In genomic region chr9:134217431-134218210, GRCh38 we compare ENCODE assay signal across 11 cellular contexts. TPM values are rescaled to one million over a fixed set of nuclear protein-coding genes. Genes with fewer than 3 reads are reported as not detected.
A peak's percentile ranks its signal among the peaks of the same experiment; 100 is the strongest.
DNase-seq lines count a peak whose midpoint lies in the region; ATAC-seq and TF ChIP-seq lines count a peak whose summit lies in the region.
"Had no signal": no experiment of that assay in that cellular context is flagged by ENCODE, and none has a peak within 500 bp of the region (broad histone marks: within the 10 kb centered on the region; RNA-seq: fewer than 3 reads in every experiment).

No MANE protein-coding gene starts in this region.

- H3K27ac ChIP-seq in PC-3 (ENCODE audit: low read length), result no peak overlapping the region
- no peak overlapping the region for H3K27ac ChIP-seq in right cardiac atrium (ENCODE audit: low read length)

- H3K36me3 ChIP-seq in BE2C (no peaks in the 10 kb centered on the region), PC-3 (ENCODE audit: low read depth, low read length) (no peaks in the 10 kb centered on the region)

- ATAC-seq in PC-3 (peak; percentile 33; the same call in 1 of the 2 replicates), right cardiac atrium (no peak)

- H3K27me3 ChIP-seq in BE2C, result no peaks in the 10 kb centered on the region
- no peaks in the 10 kb centered on the region for H3K27me3 ChIP-seq in PC-3 (ENCODE audit: low read length)
- H3K27me3 ChIP-seq in right cardiac atrium (ENCODE audit: control insufficient read depth, insufficient read depth), result no peaks in the 10 kb centered on the region

- H3K4me1 ChIP-seq in BE2C, result no peaks in the 10 kb centered on the region; the same call in 1 of the 2 replicates
- no peaks in the 10 kb centered on the region for H3K4me1 ChIP-seq in PC-3 (ENCODE audit: insufficient read depth, low read length)
- peaks cover 15% of the 10 kb centered on the region for H3K4me1 ChIP-seq in right cardiac atrium (ENCODE audit: control insufficient read depth, insufficient read depth, low read length)

- DNase-seq in BE2C, result peak; percentile 41
- DNase-seq in PC-3, result peak; percentile 14
- peak; percentile 3 to 53 (median 42) for DNase-seq in right cardiac atrium
- no peak for DNase-seq in NCI-H2171 (lab: John Stamatoyannopoulos, UW)
- DNase-seq in activated gamma-delta T cell (lab: John Stamatoyannopoulos, UW), result no peak
- DNase-seq in activated gamma-delta T cell treated with Interleukin-2 at 50 U/mL for 16 hours, result no peak
- DNase-seq in activated CD8-positive, alpha-beta memory T cell treated with anti-CD3 and anti-CD28 coated beads, Interleukin-2, amount 50 U/mL, for 4 hours, result no peak

- H3F3A ChIP-seq in PC-3 (ENCODE audit: low read length, unreplicated experiment), result no peaks in the 10 kb centered on the region

- BruUV-seq in PC-3 (replicated peaks; lab: Mats Ljungman, UMichigan), result no TSS peak

- intact Hi-C loops in PC-3 (cut with micrococcal nuclease) (no loop called here), right cardiac atrium (cut with DNase I) (no loop called here)

- H3K4me3 ChIP-seq in BE2C (ENCODE audit: low read depth, low read length) (no peak overlapping the region), GM12875 (ENCODE audit: low read depth, low read length) (no peak overlapping the region), PC-3 (ENCODE audit: low read length) (no peak overlapping the region), right cardiac atrium (ENCODE audit: low read length) (no peak overlapping the region)
- H3K4me3 ChIP-seq: lung had no signal

- no peak overlapping the region for H3K4me2 ChIP-seq in PC-3 (ENCODE audit: low read length)

- 93% methylated on average over 10 of the region's 10 CpGs for WGBS in right cardiac atrium

- H4K20me1 ChIP-seq in PC-3 (ENCODE audit: low read length), result no peaks in the 10 kb centered on the region

- no peaks in the 10 kb centered on the region for H3K9me2 ChIP-seq in PC-3 (replicated peaks; ENCODE audit: low read length)

- TF ChIP-seq CTCF in BE2C (IDR thresholded peaks at IDR 0.05; ENCODE audit: low read depth, low read length) (peak; percentile 53), GM12875 (IDR thresholded peaks at IDR 0.05; ENCODE audit: borderline replicate concordance, insufficient read depth, low read depth, low read length) (peak; percentile 19; the same call in 1 of the 2 replicates), PC-3 (conservative IDR thresholded peaks at IDR 0.05; ENCODE audit: low read depth, low read length) (peak; percentile 34; the same call in 1 of the 2 replicates)

- no peak overlapping the region for H3K9ac ChIP-seq in PC-3 (ENCODE audit: low read length)

- CTCF ChIA-PET in PC-3 (lab: Charles Lee), result no interaction called here

- POLR2A ChIA-PET in PC-3 (lab: Charles Lee; ENCODE audit: unreplicated experiment), result no interaction called here

- H2AFZ ChIP-seq in PC-3 (ENCODE audit: low read length), result no peak overlapping the region

- no peaks in the 10 kb centered on the region for H3K79me2 ChIP-seq in PC-3 (ENCODE audit: low read length)

- H3K9me3 ChIP-seq in BE2C, result 0 out of 2 replicates have a peak, but pooled peaks cover 1% of the 10 kb centered on the region
- H3K9me3 ChIP-seq in PC-3 (ENCODE audit: low read length), result no peaks in the 10 kb centered on the region
- no peaks in the 10 kb centered on the region for H3K9me3 ChIP-seq in right cardiac atrium (ENCODE audit: control insufficient read depth, low read length)

RNA-seq across cellular contexts. Expression of gene RNU6ATAC, which starts 53.3 kb away (rescaled TPM):
- 32.9 TPM for polyA plus RNA-seq in BE2C (2012; ENCODE audit: insufficient read depth, insufficient read length, low read depth)
- total RNA-seq in PC-3 (2014; rRNA removed), result not detected in 2 replicates
- 100 to 1,000 TPM; 146 to 251 (median 243) TPM for total RNA-seq in right cardiac atrium
- polyA plus RNA-seq in right cardiac atrium, result not detected
- total RNA-seq: G401 had no signal
- polyA plus RNA-seq: lung, thymus had no signal

Comparison
In these comparisons a context has a peak if more than half of its experiments do, and no peak if none do; other contexts are left out.
1. DNase-seq: peak in BE2C (single experiment), PC-3 (single experiment) and right cardiac atrium (3 of 3); none in NCI-H2171 (single experiment), activated gamma-delta T cell (single experiment), activated gamma-delta T cell treated with Interleukin-2 at 50 U/mL for 16 hours (single experiment) and activated CD8-positive, alpha-beta memory T cell treated with anti-CD3 and anti-CD28 coated beads, Interleukin-2, amount 50 U/mL, for 4 hours (single experiment).
2. RNA of gene RNU6ATAC, which starts 53.3 kb away (total RNA-seq): 146 to 251 TPM in right cardiac atrium; not detected in PC-3; every median in the first group is over 100 times any median in the second.
3. Peak in every context shown above with its lines, with median percentiles within 50 percentile points of each other: CTCF ChIP-seq.